Comparison of ENCODE assay signal across 8 cellular contexts in genomic region chr6:52598123-52598823, GRCh38. TPM values are rescaled to one million over a fixed set of nuclear protein-coding genes. Genes with fewer than 3 reads are reported as not detected.
A peak's percentile ranks its signal among the peaks of the same experiment; 100 is the strongest.
DNase-seq lines count a peak whose midpoint lies in the region; ATAC-seq and TF ChIP-seq lines count a peak whose summit lies in the region.

No MANE protein-coding gene starts in this region.

- no peaks in the 10 kb centered on the region for H3K9me3 ChIP-seq in heart left ventricle

- TF ChIP-seq POLR2A in heart left ventricle (IDR thresholded peaks at IDR 0.05) = no peak

- no peaks in the 10 kb centered on the region for H3K36me3 Mint-ChIP-seq in activated T-cell treated with anti-CD3 and anti-CD28 coated beads, Interleukin-2, amount 50 U/mL, for 72 hours (ENCODE audit: insufficient read depth in 2 of 2)

- H3K27me3 ChIP-seq in heart left ventricle = no peaks in the 10 kb centered on the region

- no peaks in the 10 kb centered on the region for H3K27me3 Mint-ChIP-seq in activated T-cell treated with anti-CD3 and anti-CD28 coated beads, Interleukin-2, amount 50 U/mL, for 72 hours (ENCODE audit: low read depth)

- H3K4me1 ChIP-seq in heart left ventricle = peaks cover 0 to 51% (median 18%) of the 10 kb centered on the region in 12 donors

- H3K4me3 Mint-ChIP-seq in activated T-cell treated with anti-CD3 and anti-CD28 coated beads, Interleukin-2, amount 50 U/mL, for 72 hours = no peak overlapping the region

- DNase-seq in ACHN = peak; percentile 80
- peak; percentile 67 for DNase-seq in NCI-H146 treated with DMSO at 0.1 percent for 48 hours (lab: John Stamatoyannopoulos, UW; ENCODE audit: unreplicated experiment)
- peak; percentile 21 to 30 for DNase-seq in activated T-cell treated with anti-CD3 and anti-CD28 coated beads, Interleukin-2, amount 50 U/mL, for 72 hours
- peak; percentile 61 to 70 (median 67) for DNase-seq in heart left ventricle
- peak in 9 of 10 donors; percentile 27 to 88 (median 48) for DNase-seq in posterior cingulate gyrus
- DNase-seq in stimulated activated naive CD4-positive, alpha-beta T cell treated with Interleukin-2 at 50 U/mL for 16 hours (lab: John Stamatoyannopoulos, UW) = no peak
- DNase-seq in DMS79 (lab: John Stamatoyannopoulos, UW) = no peak

- ATAC-seq in activated T-cell treated with anti-CD3 and anti-CD28 coated beads, Interleukin-2, amount 50 U/mL, for 72 hours (replicated peaks in 1 of 2) = peak; percentile 50 to 58
- ATAC-seq in heart left ventricle = peak; percentile 57 to 79 (median 68)

- intact Hi-C loops in heart left ventricle (cut with DNase I) (loop anchor here in 9 of 10 donors (1.0 to 10.0 kb wide), 7 partner anchors 64 to 397 kb away; partner anchors contain the start of genes GSTA4 (in 1 of the 9) and MCM3 (in 1 of the 9)), posterior cingulate gyrus (cut with DNase I) (loop anchor here (1.0 kb wide), 1 partner anchor 182 kb away; no protein-coding TSS in a partner anchor)

- H3K9me3 Mint-ChIP-seq in activated T-cell treated with anti-CD3 and anti-CD28 coated beads, Interleukin-2, amount 50 U/mL, for 72 hours = no peaks in the 10 kb centered on the region

- H3K27ac ChIP-seq in heart left ventricle = peak overlapping the region in 6 of 12 donors; percentile 8 to 56 (median 36)

- H3K27ac Mint-ChIP-seq in activated T-cell treated with anti-CD3 and anti-CD28 coated beads, Interleukin-2, amount 50 U/mL, for 72 hours = no peak overlapping the region

- WGBS in heart left ventricle, 4 donors = 17 to 25% (median 24%) methylated on average over 12 of the region's 12 CpGs

- H3K4me3 ChIP-seq in heart left ventricle = peak overlapping the region in 6 of 12 donors; percentile 20 to 50 (median 35)

- no peaks in the 10 kb centered on the region for H3K36me3 ChIP-seq in heart left ventricle

- TF ChIP-seq CTCF in GM12872 (IDR thresholded peaks at IDR 0.05; ENCODE audit: insufficient read depth, low read depth, low read length) (peak; percentile 71), heart left ventricle (IDR thresholded peaks at IDR 0.05) (peak; percentile 44 to 77 (median 67))

- peaks cover 19% of the 10 kb centered on the region for H3K4me1 Mint-ChIP-seq in activated T-cell treated with anti-CD3 and anti-CD28 coated beads, Interleukin-2, amount 50 U/mL, for 72 hours (ENCODE audit: low read depth)

- in situ Hi-C loops in ACHN (cut with HindIII; ENCODE audit: low pct_ligation_motif_present, low pct_unique_long_range_greater_than_20kb, low sequenced_read_pairs) = no loop called here

RNA-seq across cellular contexts. Expression of gene TRAM2, which starts 21.4 kb away (rescaled TPM):
- total RNA-seq in activated T-cell treated with anti-CD3 and anti-CD28 coated beads, Interleukin-2, amount 50 U/mL, for 72 hours = 1 to 10 TPM; 4.9 to 5.2 TPM
- total RNA-seq in heart left ventricle = 10 to 100 TPM in 7 of 9 donors, 1 to 10 TPM in 2; 9.8 to 19.0 (median 12.1) TPM
- 10 to 100 TPM in 1 of 2 donors, 1 to 10 TPM in 1; 4.7 to 13.8 TPM for polyA plus RNA-seq in heart left ventricle

Comparison
In these comparisons a context has a peak if more than half of its experiments do, and no peak if none do; other contexts are left out.
1. DNase-seq: peak in ACHN (single experiment), NCI-H146 treated with DMSO at 0.1 percent for 48 hours (single experiment), activated T-cell treated with anti-CD3 and anti-CD28 coated beads, Interleukin-2, amount 50 U/mL, for 72 hours (2 of 2), heart left ventricle (5 of 5) and posterior cingulate gyrus (9 of 10); none in stimulated activated naive CD4-positive, alpha-beta T cell treated with Interleukin-2 at 50 U/mL for 16 hours (single experiment) and DMS79 (single experiment).